Comparison of ENCODE assay signal across 12 cellular contexts in the genomic region with DNA sequence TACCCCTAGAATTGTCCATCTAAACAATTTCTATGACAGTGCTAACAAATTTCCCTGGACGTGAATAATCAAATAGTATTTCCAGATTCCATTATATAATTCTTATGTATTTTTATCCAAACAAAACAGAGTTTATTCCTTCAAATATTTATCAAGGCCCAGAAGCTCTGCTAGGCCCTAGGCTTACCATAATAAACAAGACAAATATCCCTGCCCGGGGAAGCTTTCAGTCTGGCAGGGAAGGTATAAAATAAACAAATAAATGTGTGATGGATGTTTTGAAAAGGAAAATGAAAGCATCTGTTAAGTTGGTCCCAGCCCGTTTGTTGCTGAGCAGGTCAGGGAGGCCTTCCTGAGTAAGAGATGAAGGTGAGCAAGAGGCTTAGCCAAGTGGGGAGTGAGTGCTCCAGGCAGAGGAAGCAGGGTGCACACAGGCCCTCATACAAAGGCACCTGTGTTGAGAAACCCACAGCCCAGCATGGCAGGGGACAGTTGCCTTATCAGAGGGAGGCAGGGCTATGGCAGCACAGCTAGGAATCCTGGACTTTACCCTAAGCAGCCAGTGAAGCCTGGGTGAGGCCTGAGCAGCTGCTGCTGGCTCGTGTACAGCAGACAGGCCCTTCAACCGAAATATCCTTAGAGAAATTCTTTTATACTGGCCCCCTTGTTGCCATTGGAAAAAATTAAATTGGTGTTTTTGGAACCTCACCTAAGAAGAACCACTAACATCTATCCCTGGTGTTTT. TPM values are rescaled to one million over a fixed set of nuclear protein-coding genes. Genes with fewer than 3 reads are reported as not detected.
DNase-seq lines count a peak whose midpoint lies in the region; ATAC-seq, FAIRE-seq and TF ChIP-seq lines count a peak whose summit lies in the region.
"Had no signal": no experiment of that assay in that cellular context is flagged by ENCODE, and none has a peak within 500 bp of the region (broad histone marks: within the 10 kb centered on the region; RNA-seq: fewer than 3 reads in every experiment).

No MANE protein-coding gene starts in this region.

- H4K5ac ChIP-seq in mesendoderm (ENCODE audit: low read length), result no peak overlapping the region

- H3K36me3 ChIP-seq in body of pancreas (replicated peaks in 1 of 2; ENCODE audit: insufficient read depth in 1 of 2, low read depth in 2 of 2) (no peaks in the 10 kb centered on the region), mesenchymal stem cell (ENCODE audit: control insufficient read depth in 1 of 2, insufficient read depth in 2 of 2, low read depth in 1 of 2, low read length in 2 of 2) (peaks cover 0 to 6% of the 10 kb centered on the region in 2 experiments), smooth muscle cell (ENCODE audit: low read depth) (no peaks in the 10 kb centered on the region), mesendoderm (ENCODE audit: control insufficient read depth, insufficient read depth, low read length) (peaks cover 9% of the 10 kb centered on the region), kidney (ENCODE audit: control insufficient read depth in 1 of 2, insufficient read depth in 2 of 2, low read length in 2 of 2) (no peaks in the 10 kb centered on the region)

- no peak overlapping the region for H2AFZ ChIP-seq in mesenchymal stem cell (ENCODE audit: low read depth, low read length)
- no peak overlapping the region for H2AFZ ChIP-seq in smooth muscle cell (ENCODE audit: low read depth)

- peak overlapping the region in 1 of 2 experiments; percentile 44 for H3K14ac ChIP-seq in mesenchymal stem cell (ENCODE audit: low read length in 2 of 2)

- no peak overlapping the region for H2AK5ac ChIP-seq in mesenchymal stem cell (ENCODE audit: low read length, severe bottlenecking)
- H2AK5ac ChIP-seq in mesendoderm (ENCODE audit: low read length), result no peak overlapping the region

- H2BK5ac ChIP-seq in mesenchymal stem cell (ENCODE audit: low read depth, low read length, poor library complexity, severe bottlenecking) (no peak overlapping the region), mesendoderm (ENCODE audit: low read length) (no peak overlapping the region)

- H3K56ac ChIP-seq in mesendoderm (ENCODE audit: low read length), result no peak overlapping the region

- H3K9me3 ChIP-seq in body of pancreas (no peaks in the 10 kb centered on the region), mesenchymal stem cell (ENCODE audit: control insufficient read depth, low read length) (no peaks in the 10 kb centered on the region), smooth muscle cell (replicated peaks; ENCODE audit: low read depth) (no peaks in the 10 kb centered on the region), kidney (ENCODE audit: control insufficient read depth in 1 of 2, low read length in 2 of 2) (no peaks in the 10 kb centered on the region)
- H3K9me3 ChIP-seq: BLaER1 treated with 17β-estradiol and CSF1 and Interleukin-3, amounts not matched to agents 10 nM and 100 nM had no signal

- H3K27ac ChIP-seq in body of pancreas (peak overlapping the region; percentile 12 to 86 (median 74)), mesenchymal stem cell (ENCODE audit: low read length, poor library complexity, severe bottlenecking) (no peak overlapping the region), smooth muscle cell (ENCODE audit: low read depth) (no peak overlapping the region), mesendoderm (ENCODE audit: low read depth, low read length) (no peak overlapping the region), kidney (ENCODE audit: low read depth in 2 of 2, low read length in 2 of 2) (peak overlapping the region in 1 of 2 donors; percentile 53)
- H3K27ac ChIP-seq: BLaER1 treated with 17β-estradiol and CSF1 and Interleukin-3, amounts not matched to agents 10 nM and 100 nM had no signal

- peak overlapping the region in 1 of 2 experiments; percentile 71 for H2BK12ac ChIP-seq in mesenchymal stem cell (ENCODE audit: low read length in 2 of 2)

- H3K4me2 ChIP-seq in mesenchymal stem cell (ENCODE audit: low read length, poor library complexity, severe bottlenecking) (no peak overlapping the region), smooth muscle cell (no peak overlapping the region), mesendoderm (ENCODE audit: low read length) (no peak overlapping the region)
- H3K4me2 ChIP-seq: BLaER1 treated with 17β-estradiol and CSF1 and Interleukin-3, amounts not matched to agents 10 nM and 100 nM had no signal

- H3K18ac ChIP-seq in mesenchymal stem cell (ENCODE audit: low read depth in 1 of 2, low read length in 2 of 2), result no peak overlapping the region
- no peak overlapping the region for H3K18ac ChIP-seq in mesendoderm (ENCODE audit: low read length)

- ATAC-seq in Right ventricle myocardium superior (ENCODE audit: poor library complexity) (peak; percentile 37), left cardiac atrium (no peak), body of pancreas (peak; percentile 96), HG03159 (IDR thresholded peaks at IDR 0.05; ENCODE audit: unreplicated experiment) (no peak)

- no peak for DNase-seq in Right ventricle myocardium superior
- DNase-seq in left cardiac atrium, result no peak
- DNase-seq in body of pancreas, result peak; percentile 65 to 78 (median 72)
- peak; percentile 59 for DNase-seq in mesenchymal stem cell
- DNase-seq in smooth muscle cell (lab: John Stamatoyannopoulos, UW; ENCODE audit: unreplicated experiment), result no peak
- no peak for DNase-seq in mesendoderm
- no peak for DNase-seq in kidney
- DNase-seq: activated gamma-delta T cell treated with Interleukin-2 at 50 U/mL for 16 hours, NCI-H1694 treated with DMSO at 0.1 percent for 48 hours, occipital lobe had no signal

- no peaks in the 10 kb centered on the region for H3F3A ChIP-seq in smooth muscle cell (ENCODE audit: low read depth)

- 19 to 20% methylated on average over 5 of the region's 5 CpGs for WGBS in body of pancreas, 2 donors
- 68% methylated on average over 5 of the region's 5 CpGs for WGBS in mesenchymal stem cell
- WGBS in smooth muscle cell (ENCODE audit: low lambda C conversion rate), result 91% methylated on average over 5 of the region's 5 CpGs
- WGBS in mesendoderm (ENCODE audit: extremely low coverage, insufficient coverage, low lambda C conversion rate), result no CpG with 5 or more reads among the region's 5 CpGs

- H3K79me2 ChIP-seq in smooth muscle cell (ENCODE audit: low read depth) (no peaks in the 10 kb centered on the region), mesendoderm (ENCODE audit: control insufficient read depth, insufficient read depth, low read length) (no peaks in the 10 kb centered on the region)

- no peaks in the 10 kb centered on the region for H3K27me3 ChIP-seq in body of pancreas
- H3K27me3 ChIP-seq in mesenchymal stem cell (ENCODE audit: control insufficient read depth in 1 of 2, insufficient read depth in 1 of 2, low read length in 2 of 2), result no peaks in the 10 kb centered on the region
- H3K27me3 ChIP-seq in smooth muscle cell (ENCODE audit: low read depth), result no peaks in the 10 kb centered on the region
- no peaks in the 10 kb centered on the region for H3K27me3 ChIP-seq in mesendoderm (ENCODE audit: insufficient read depth, low read length, poor library complexity)
- H3K27me3 ChIP-seq: BLaER1 treated with 17β-estradiol and CSF1 and Interleukin-3, amounts not matched to agents 10 nM and 100 nM had no signal

- intact Hi-C loops in Right ventricle myocardium superior (cut with DNase I), result no loop called here
- intact Hi-C loops in left cardiac atrium (cut with DNase I), result no loop called here
- intact Hi-C loops in body of pancreas (cut with DNase I), result no loop called here
- intact Hi-C loops in kidney (cut with DNase I), result no loop called here

- H2BK15ac ChIP-seq in mesenchymal stem cell (ENCODE audit: low read depth, poor library complexity, severe bottlenecking) (no peak overlapping the region), mesendoderm (replicated peaks; ENCODE audit: low read depth) (no peak overlapping the region)

- H3K23ac ChIP-seq in mesenchymal stem cell (ENCODE audit: low read length in 2 of 2) (no peak overlapping the region), mesendoderm (ENCODE audit: low read length) (no peak overlapping the region)

- TF ChIP-seq POLR2A in body of pancreas (IDR thresholded peaks at IDR 0.05), result no peak

- H3K4ac ChIP-seq in mesenchymal stem cell (ENCODE audit: low read depth in 1 of 2, low read length in 2 of 2) (no peak overlapping the region), mesendoderm (ENCODE audit: low read depth, low read length) (no peak overlapping the region)

- TF ChIP-seq CTCF in body of pancreas (IDR thresholded peaks at IDR 0.05), result no peak
- TF ChIP-seq CTCF in smooth muscle cell (IDR thresholded peaks at IDR 0.05; ENCODE audit: borderline replicate concordance, insufficient read depth, poor library complexity, severe bottlenecking), result no peak
- no peak for TF ChIP-seq CTCF in kidney (IDR thresholded peaks at IDR 0.05; ENCODE audit: borderline replicate concordance, extremely low read depth, insufficient read depth)

- H3K9ac ChIP-seq in mesenchymal stem cell (ENCODE audit: low read length) (no peak overlapping the region), smooth muscle cell (ENCODE audit: low read depth) (no peak overlapping the region), mesendoderm (ENCODE audit: low read length) (no peak overlapping the region), kidney (ENCODE audit: low read length in 2 of 2) (no peak overlapping the region)
- H3K9ac ChIP-seq: BLaER1 treated with 17β-estradiol and CSF1 and Interleukin-3, amounts not matched to agents 10 nM and 100 nM had no signal

- H3K79me1 ChIP-seq in mesenchymal stem cell (replicated peaks; ENCODE audit: low read length, poor library complexity, severe bottlenecking) (peaks cover 9% of the 10 kb centered on the region), mesendoderm (ENCODE audit: low read length) (peaks cover 2% of the 10 kb centered on the region)

- no peak overlapping the region for H3K4me3 ChIP-seq in body of pancreas
- no peak overlapping the region for H3K4me3 ChIP-seq in mesenchymal stem cell (ENCODE audit: insufficient read depth in 1 of 2, low read depth in 1 of 2, low read length in 2 of 2)
- H3K4me3 ChIP-seq in smooth muscle cell, result no peak overlapping the region
- no peak overlapping the region for H3K4me3 ChIP-seq in mesendoderm (ENCODE audit: low read length)
- peak overlapping the region in 1 of 2 donors; percentile 10 for H3K4me3 ChIP-seq in kidney (ENCODE audit: low read length in 2 of 2)
- H3K4me3 ChIP-seq: BLaER1 treated with 17β-estradiol and CSF1 and Interleukin-3, amounts not matched to agents 10 nM and 100 nM had no signal

- H4K20me1 ChIP-seq in smooth muscle cell (ENCODE audit: low read depth), result no peaks in the 10 kb centered on the region

- H4K91ac ChIP-seq in mesenchymal stem cell (ENCODE audit: low read length), result peak overlapping the region; percentile 89

- H4K8ac ChIP-seq in mesenchymal stem cell (ENCODE audit: low read length), result peak overlapping the region; percentile 98
- H4K8ac ChIP-seq in mesendoderm (ENCODE audit: low read depth, low read length), result no peak overlapping the region

- FAIRE-seq in kidney (lab: Jason Lieb, UNC), result no peak

- H3K4me1 ChIP-seq in body of pancreas (peaks cover 24% of the 10 kb centered on the region), mesenchymal stem cell (ENCODE audit: control insufficient read depth, insufficient read depth, low read depth, low read length) (peaks cover 3% of the 10 kb centered on the region), smooth muscle cell (ENCODE audit: low read depth) (peaks cover 7% of the 10 kb centered on the region), mesendoderm (ENCODE audit: control insufficient read depth, low read depth, low read length) (no peaks in the 10 kb centered on the region), kidney (ENCODE audit: control insufficient read depth in 1 of 2, insufficient read depth in 1 of 2, low read depth in 1 of 2, low read length in 2 of 2) (no peaks in the 10 kb centered on the region)
- H3K4me1 ChIP-seq: BLaER1 treated with 17β-estradiol and CSF1 and Interleukin-3, amounts not matched to agents 10 nM and 100 nM had no signal

- H2BK120ac ChIP-seq in mesenchymal stem cell (ENCODE audit: low read depth, low read length) (no peak overlapping the region), mesendoderm (ENCODE audit: low read depth, low read length) (no peak overlapping the region)

RNA-seq across cellular contexts. Expression of gene SLC35D2, which starts 7.7 kb away (rescaled TPM):
- total RNA-seq in Right ventricle myocardium superior, result 13.5 TPM
- 10 to 100 TPM; 14.1 to 14.2 TPM for total RNA-seq in left cardiac atrium
- total RNA-seq in body of pancreas, result 10 to 100 TPM; 21.5 to 25.1 TPM
- polyA plus RNA-seq in mesenchymal stem cell (2013, experiment 1 of 2), result 36.4 TPM
- 37.6 TPM for polyA plus RNA-seq in mesenchymal stem cell (2013, experiment 2 of 2)
- total RNA-seq in smooth muscle cell, result 15.7 and 25.5 TPM in 2 replicates
- polyA plus RNA-seq in smooth muscle cell, result 16.5 and 25.5 TPM in 2 replicates
- polyA plus RNA-seq in mesendoderm (2013, experiment 1 of 2), result 12.7 TPM
- polyA plus RNA-seq in mesendoderm (2013, experiment 2 of 2), result 13.6 TPM
- 27.7 TPM for total RNA-seq in kidney
- 46.1 TPM for polyA plus RNA-seq in kidney (ENCODE audit: insufficient read depth, low read depth, low replicate concordance)

RNA-seq across cellular contexts. Expression of gene ZNF367, which starts 27.0 kb away (rescaled TPM):
- 4.3 TPM for total RNA-seq in Right ventricle myocardium superior
- total RNA-seq in left cardiac atrium, result 1 to 10 TPM; 2.2 to 3.1 TPM
- total RNA-seq in body of pancreas, result 1 to 10 TPM; 1.0 to 2.6 TPM
- 0.66 TPM for polyA plus RNA-seq in mesenchymal stem cell (2013, experiment 1 of 2)
- polyA plus RNA-seq in mesenchymal stem cell (2013, experiment 2 of 2), result 0.62 TPM
- total RNA-seq in smooth muscle cell, result 2.8 and 3.9 TPM in 2 replicates
- polyA plus RNA-seq in smooth muscle cell, result 1.3 and 3.2 TPM in 2 replicates
- 6.9 TPM for polyA plus RNA-seq in mesendoderm (2013, experiment 1 of 2)
- polyA plus RNA-seq in mesendoderm (2013, experiment 2 of 2), result 6.8 TPM
- total RNA-seq in kidney, result 1.9 TPM
- 1.5 TPM for polyA plus RNA-seq in kidney (ENCODE audit: insufficient read depth, low read depth, low replicate concordance)

RNA-seq across cellular contexts. Expression of gene HABP4, which starts 58.8 kb away (rescaled TPM):
- total RNA-seq in Right ventricle myocardium superior (22.8 TPM), left cardiac atrium (10 to 100 TPM; 19.2 to 19.5 TPM), body of pancreas (10 to 100 TPM; 12.2 to 12.5 TPM), smooth muscle cell (12.1 and 13.5 TPM in 2 replicates), kidney (20.9 TPM)
- polyA plus RNA-seq in mesenchymal stem cell (2013, experiment 1 of 2), result 19.7 TPM
- polyA plus RNA-seq in mesenchymal stem cell (2013, experiment 2 of 2), result 18.7 TPM
- polyA plus RNA-seq in smooth muscle cell (26.8 and 28.9 TPM in 2 replicates), kidney (ENCODE audit: insufficient read depth, low read depth, low replicate concordance) (37.5 TPM)
- 9.2 TPM for polyA plus RNA-seq in mesendoderm (2013, experiment 1 of 2)
- polyA plus RNA-seq in mesendoderm (2013, experiment 2 of 2), result 9.3 TPM

Comparison
In these comparisons a context has a peak if more than half of its experiments do, and no peak if none do; other contexts are left out.
1. ATAC-seq: peak in Right ventricle myocardium superior (single experiment) and body of pancreas (single experiment); none in left cardiac atrium (0 of 2) and HG03159 (single experiment).
2. DNase-seq: peak in body of pancreas (4 of 4) and mesenchymal stem cell (single experiment); none in Right ventricle myocardium superior (single experiment), left cardiac atrium (single experiment), smooth muscle cell (single experiment), mesendoderm (single experiment) and kidney (single experiment).
3. H3K27ac ChIP-seq: peak in body of pancreas (4 of 4); none in mesenchymal stem cell (single experiment), smooth muscle cell (single experiment) and mesendoderm (single experiment).